In genomic region chr16:48479319-48479718, GRCh38 we compare ENCODE assay signal across 21 cellular contexts.
"Had no signal": no experiment of that assay in that cellular context is flagged by ENCODE, and none has a peak within 500 bp of the region (broad histone marks: within the 10 kb centered on the region; RNA-seq: fewer than 3 reads in every experiment).

No MANE protein-coding gene starts in this region.

- H3K36me3 ChIP-seq: heart left ventricle, prostate gland, stomach, thoracic aorta, transverse colon had no signal

- H3K9ac ChIP-seq: parathyroid adenoma had no signal

- H3K27ac Mint-ChIP-seq: mesothelial cell of epicardium had no signal

- H3K36me3 Mint-ChIP-seq: mesothelial cell of epicardium; natural killer cell treated with Interleukin-12 subunit alpha and Interleukin-12 subunit beta and Interleukin-15 and Interleukin-18, amount 100 ng/mL, for 72 hours had no signal

- ATAC-seq: esophagus mucosa, heart left ventricle, sciatic nerve had no signal

- H3K4me3 Mint-ChIP-seq: mesothelial cell of epicardium had no signal

- H3K27ac ChIP-seq: dorsolateral prefrontal cortex, heart left ventricle, parathyroid adenoma, prostate gland, stomach, thoracic aorta, transverse colon had no signal

- FAIRE-seq: endometrium, frontal cortex, urothelium cell line had no signal

- DNase-seq: cortex of kidney; dorsolateral prefrontal cortex; effector CD8-positive, alpha-beta T cell; heart left ventricle; hypothalamus; islet precursor cell; occipital lobe; stimulated activated naive CD4-positive, alpha-beta T cell; stomach; substantia nigra; transverse colon had no signal

- H3K4me3 ChIP-seq: dorsolateral prefrontal cortex, heart left ventricle, prostate gland, stomach, thoracic aorta, transverse colon had no signal

- H3K4me1 ChIP-seq: heart left ventricle, parathyroid adenoma, prostate gland, stomach, transverse colon had no signal

- H3K9me3 ChIP-seq: heart left ventricle, prostate gland, thoracic aorta, transverse colon had no signal

- H3K27me3 ChIP-seq: dorsolateral prefrontal cortex, heart left ventricle, stomach had no signal
